Comparison of ENCODE assay signal across 11 cellular contexts in genomic region chr6:32604434-32604877, GRCh38. TPM values are rescaled to one million over a fixed set of nuclear protein-coding genes. Genes with fewer than 3 reads are reported as not detected.
A peak's percentile ranks its signal among the peaks of the same experiment; 100 is the strongest.
DNase-seq lines count a peak whose midpoint lies in the region; ATAC-seq and TF ChIP-seq lines count a peak whose summit lies in the region.
"Had no signal": no experiment of that assay in that cellular context is flagged by ENCODE, and none has a peak within 500 bp of the region (broad histone marks: within the 10 kb centered on the region; RNA-seq: fewer than 3 reads in every experiment).

No MANE protein-coding gene starts in this region.

- H3K27ac Mint-ChIP-seq in activated naive CD8-positive, alpha-beta T cell, result no peak overlapping the region

- no peaks in the 10 kb centered on the region for H3K9me3 ChIP-seq in BLaER1
- H3K9me3 ChIP-seq in lung (ENCODE audit: control insufficient read depth in 2 of 2, insufficient read depth in 1 of 2, low read length in 1 of 2), result no peaks in the 10 kb centered on the region
- H3K9me3 ChIP-seq: ovary had no signal

- peak overlapping the region; percentile 66 for H3K27ac ChIP-seq in BLaER1
- peak overlapping the region in 1 of 2 donors; percentile 84 for H3K27ac ChIP-seq in lung (ENCODE audit: low read depth in 1 of 2, low read length in 1 of 2)
- H3K27ac ChIP-seq: ovary had no signal

- peak overlapping the region; percentile 42 for H3K4me3 Mint-ChIP-seq in activated naive CD8-positive, alpha-beta T cell

- H3K27me3 ChIP-seq in BLaER1 (no peaks in the 10 kb centered on the region), lung (ENCODE audit: control insufficient read depth, insufficient read depth) (no peaks in the 10 kb centered on the region)
- H3K27me3 ChIP-seq: ovary had no signal

- peaks cover 3% of the 10 kb centered on the region for H3K36me3 Mint-ChIP-seq in activated naive CD8-positive, alpha-beta T cell

- ATAC-seq in GM18909 (IDR thresholded peaks at IDR 0.05; ENCODE audit: poor library complexity, unreplicated experiment) (peak; percentile 45), lung (ENCODE audit: insufficient read depth, low FRiP score) (peak; percentile 77)

- H3K9me3 Mint-ChIP-seq in activated naive CD8-positive, alpha-beta T cell (ENCODE audit: low read depth), result peaks cover 3% of the 10 kb centered on the region

- H3K4me3 ChIP-seq in BLaER1 (no peak overlapping the region), lung (no peak overlapping the region)
- H3K4me3 ChIP-seq: ovary had no signal

- H3K36me3 ChIP-seq in BLaER1, result no peaks in the 10 kb centered on the region
- H3K36me3 ChIP-seq in lung (ENCODE audit: control insufficient read depth in 2 of 2, insufficient read depth in 2 of 2, low read length in 2 of 2), result no peaks in the 10 kb centered on the region
- H3K36me3 ChIP-seq: ovary had no signal

- H3K9ac ChIP-seq in BLaER1, result no peak overlapping the region

- no peaks in the 10 kb centered on the region for H4K20me1 ChIP-seq in BLaER1

- WGBS in lung, 2 donors, result 0 to 8% methylated on average over 3 of the region's 3 CpGs

- H3K4me1 Mint-ChIP-seq in activated naive CD8-positive, alpha-beta T cell (ENCODE audit: low read depth), result peaks cover 22% of the 10 kb centered on the region

- H3K4me2 ChIP-seq in BLaER1, result peak overlapping the region; percentile 56

- TF ChIP-seq CTCF in lung (IDR thresholded peaks at IDR 0.05; ENCODE audit: control extremely low read depth, extremely low read depth), result no peak

- DNase-seq in lung (ENCODE audit: low spot score), result no peak
- no peak for DNase-seq in NCI-H2029 treated with DMSO at 0.1 percent for 48 hours (lab: John Stamatoyannopoulos, UW)
- no peak for DNase-seq in SK-N-DZ (ENCODE audit: low spot score)
- no peak for DNase-seq in NCI-H128 (lab: John Stamatoyannopoulos, UW; ENCODE audit: unreplicated experiment)
- DNase-seq in HPDE6-E6E7 (ENCODE audit: extremely low spot score), result no peak
- DNase-seq: foreskin melanocyte, NCI-H2171, ovary had no signal

- H3K4me1 ChIP-seq in BLaER1 (peaks cover 10% of the 10 kb centered on the region; the same call in 1 of the 2 replicates), lung (ENCODE audit: control insufficient read depth in 2 of 2, insufficient read depth in 2 of 2, low read length in 2 of 2) (no peaks in the 10 kb centered on the region)

- H3K27me3 Mint-ChIP-seq in activated naive CD8-positive, alpha-beta T cell, result peaks cover 7% of the 10 kb centered on the region

RNA-seq across cellular contexts. Expression of gene HLA-DRB1, which starts 14.8 kb away (rescaled TPM):
- 100 to 1,000 TPM in 1 of 2 donors, 10 to 100 TPM in 1; 87.1 to 471 TPM for total RNA-seq in lung
- 100 to 1,000 TPM; 360 to 479 TPM for polyA plus RNA-seq in lung
- polyA plus RNA-seq in SK-N-DZ (2014; cell fraction: cytosol; rRNA removed), result not detected in 2 replicates
- not detected in 2 replicates for polyA plus RNA-seq in SK-N-DZ (2014; cell fraction: nucleus; rRNA removed)

RNA-seq across cellular contexts. Expression of gene HLA-DQA1, which starts 32.8 kb away (rescaled TPM):
- 100 to 1,000 TPM in 1 of 2 donors, 1 to 10 TPM in 1; 6.0 to 135 TPM for total RNA-seq in lung
- polyA plus RNA-seq in lung, result 100 to 1,000 TPM; 113 to 199 TPM
- polyA plus RNA-seq in SK-N-DZ (2014; cell fraction: cytosol; rRNA removed), result not detected in 2 replicates
- polyA plus RNA-seq in SK-N-DZ (2014; cell fraction: nucleus; rRNA removed), result not detected in 2 replicates
